In the genomic region with DNA sequence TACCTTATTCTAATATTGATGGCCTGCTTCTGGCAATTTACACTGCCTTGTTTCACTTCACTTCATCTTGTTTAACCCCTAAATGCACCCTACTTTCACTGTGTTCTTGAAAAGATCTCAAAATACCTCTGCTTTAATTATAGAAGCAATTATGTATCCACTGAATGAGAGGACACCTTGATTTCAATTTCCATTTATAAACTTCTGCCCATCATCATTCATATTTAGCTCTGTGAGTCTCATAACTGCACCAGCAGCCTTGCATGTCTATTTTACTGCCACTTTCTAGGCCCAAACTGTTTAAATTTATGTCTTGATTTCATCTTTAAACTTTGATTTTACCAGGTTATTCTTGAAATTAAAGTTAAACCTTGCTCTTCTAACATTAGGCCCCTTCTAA, we compare ENCODE assay signal across 11 cellular contexts. TPM values are rescaled to one million over a fixed set of nuclear protein-coding genes. Genes with fewer than 3 reads are reported as not detected.
DNase-seq lines count a peak whose midpoint lies in the region; ATAC-seq, FAIRE-seq and TF ChIP-seq lines count a peak whose summit lies in the region.
"Had no signal": no experiment of that assay in that cellular context is flagged by ENCODE, and none has a peak within 500 bp of the region (broad histone marks: within the 10 kb centered on the region; RNA-seq: fewer than 3 reads in every experiment).

No MANE protein-coding gene starts in this region.

- CTCF ChIA-PET in GM12878 (lab: Yijun Ruan, JAX), result interaction anchor here (0.8 kb wide), 1 partner anchor 73 kb away, joined by 3 read pairs; no protein-coding TSS in a partner anchor
- CTCF ChIA-PET in HEK293T (lab: Yijun Ruan, JAX), result no interaction called here

- no peaks in the 10 kb centered on the region for H3K27me3 ChIP-seq in BLaER1 treated with 17β-estradiol and CSF1 and Interleukin-3, amounts not matched to agents 10 nM and 100 nM
- H3K27me3 ChIP-seq in GM23338 (ENCODE audit: insufficient read depth) (no peaks in the 10 kb centered on the region), GM12878 (replicated peaks in 1 of 2; ENCODE audit: control insufficient read depth in 2 of 2, insufficient read depth in 2 of 2, low read length in 1 of 2) (no peaks in the 10 kb centered on the region), muscle layer of duodenum (ENCODE audit: low read depth, low read length) (no peaks in the 10 kb centered on the region), BE2C (no peaks in the 10 kb centered on the region)

- TF ChIP-seq EP300 in GM12878 (IDR thresholded peaks at IDR 0.05; ENCODE audit: borderline replicate concordance in 1 of 2, control insufficient read depth in 1 of 2, low read depth in 2 of 2, low read length in 2 of 2), result no peak

- peaks cover 5 to 82% (median 53%) of the 10 kb centered on the region in 11 experiments; a peak in 17 of 22 replicates for H4K20me1 ChIP-seq in BLaER1 treated with 17β-estradiol and CSF1 and Interleukin-3, amounts not matched to agents 10 nM and 100 nM
- H4K20me1 ChIP-seq in GM23338 (replicated peaks; ENCODE audit: insufficient read depth), result peaks cover 33% of the 10 kb centered on the region
- H4K20me1 ChIP-seq in GM12878 (ENCODE audit: control insufficient read depth, insufficient read depth), result no peaks in the 10 kb centered on the region

- no peak for ATAC-seq in GM23338
- ATAC-seq in GM12878, result no peak; the same call in 1 of the 3 replicates
- no peak for ATAC-seq in GM18909 (IDR thresholded peaks at IDR 0.05; ENCODE audit: poor library complexity, unreplicated experiment)

- H3K9me2 ChIP-seq in GM23338 (ENCODE audit: insufficient read depth), result no peaks in the 10 kb centered on the region

- H3K4me3 ChIP-seq in BLaER1 treated with 17β-estradiol and CSF1 and Interleukin-3, amounts not matched to agents 10 nM and 100 nM, result no peak overlapping the region
- H3K4me3 ChIP-seq in GM23338 (no peak overlapping the region), GM12878 (no peak overlapping the region), muscle layer of duodenum (ENCODE audit: low read depth in 1 of 2, low read length in 2 of 2) (peak overlapping the region in 1 of 2 donors; percentile 4), BE2C (ENCODE audit: low read depth, low read length) (no peak overlapping the region)

- no TSS peak for BruUV-seq in GM12878 (replicated peaks; lab: Mats Ljungman, UMichigan)

- DNase-seq in GM23338 (ENCODE audit: low spot score) (no peak), GM12878 (ENCODE audit: low read depth, low spot score) (no peak), BE2C (no peak), D721Med (ENCODE audit: insufficient read length, low spot score) (no peak), HEK293T (ENCODE audit: extremely low spot score) (no peak)
- DNase-seq: activated effector memory CD4-positive, alpha-beta T cell treated with Interleukin-2 at 50 U/mL for 16 hours; stimulated activated CD4-positive, alpha-beta T cell treated with anti-CD3 and anti-CD28 coated beads, Interleukin-2, amount 100 ng/mL, for 24 hours had no signal

- peaks cover 52% of the 10 kb centered on the region for H3K36me3 Mint-ChIP-seq in GM23338 (ENCODE audit: low read depth)

- TF ChIP-seq RAD21 in GM12878 (IDR thresholded peaks at IDR 0.05; ENCODE audit: insufficient read depth, low read depth, low read length), result no peak

- intact Hi-C loops in GM12878 (cut with micrococcal nuclease; ENCODE audit: unreplicated experiment), result no loop called here

- H3K9ac ChIP-seq in BLaER1 treated with 17β-estradiol and CSF1 and Interleukin-3, amounts not matched to agents 10 nM and 100 nM, result peak overlapping the region in 2 of 11 experiments; percentile 21 to 25; a peak in 2 of 22 replicates
- H3K9ac ChIP-seq in GM12878 (ENCODE audit: control insufficient read depth, insufficient read depth, low read length), result no peak overlapping the region

- 0 out of 2 replicates have a peak, but pooled peaks cover 2% of the 10 kb centered on the region for H3F3A ChIP-seq in GM23338 (replicated peaks; ENCODE audit: low read depth)

- POLR2A ChIA-PET in GM12878 (lab: Charles Lee) (interaction anchor here (0.6 kb wide), 1 partner anchor 45 kb away, joined by 3 read pairs; no protein-coding TSS in a partner anchor), HEK293T (lab: Yijun Ruan, JAX) (no interaction called here)

- in situ Hi-C loops in GM12878 (cut with MboI), result no loop called here

- peak overlapping the region in 9 of 11 experiments; percentile 34 to 65 (median 46); a peak in 16 of 22 replicates for H3K4me2 ChIP-seq in BLaER1 treated with 17β-estradiol and CSF1 and Interleukin-3, amounts not matched to agents 10 nM and 100 nM
- H3K4me2 ChIP-seq in GM23338 (no peak overlapping the region), GM12878 (ENCODE audit: control insufficient read depth, insufficient read depth) (peak overlapping the region; percentile 39)

- no peak overlapping the region for H3K27ac Mint-ChIP-seq in GM23338

- peaks cover 40 to 89% (median 70%) of the 10 kb centered on the region in 11 experiments for H3K36me3 ChIP-seq in BLaER1 treated with 17β-estradiol and CSF1 and Interleukin-3, amounts not matched to agents 10 nM and 100 nM
- peaks cover 5% of the 10 kb centered on the region; the same call in 1 of the 2 replicates for H3K36me3 ChIP-seq in GM23338 (ENCODE audit: insufficient read depth)
- peaks cover 0 to 11% of the 10 kb centered on the region in 2 experiments; a peak in 1 of 4 replicates for H3K36me3 ChIP-seq in GM12878 (ENCODE audit: control insufficient read depth in 2 of 2, insufficient read depth in 2 of 2, low read length in 1 of 2)
- H3K36me3 ChIP-seq in muscle layer of duodenum (ENCODE audit: control insufficient read depth in 1 of 2, insufficient read depth in 2 of 2, low read length in 2 of 2), result peaks cover 5 to 8% of the 10 kb centered on the region in 2 donors
- H3K36me3 ChIP-seq in BE2C, result peaks cover 12% of the 10 kb centered on the region

- RAD21 ChIA-PET in GM12878 (lab: Charles Lee; ENCODE audit: unreplicated experiment), result interaction anchor here (1.4 kb wide), 1 partner anchor 125 kb away, joined by 4 read pairs; a partner anchor contains a TSS

- no peaks in the 10 kb centered on the region for H3K9me3 ChIP-seq in BLaER1 treated with 17β-estradiol and CSF1 and Interleukin-3, amounts not matched to agents 10 nM and 100 nM (replicated peaks in 1 of 11)
- no peaks in the 10 kb centered on the region for H3K9me3 ChIP-seq in GM12878 (replicated peaks; ENCODE audit: control insufficient read depth, insufficient read depth, low read length)
- H3K9me3 ChIP-seq in muscle layer of duodenum (ENCODE audit: control insufficient read depth in 1 of 2, low read length in 2 of 2), result no peaks in the 10 kb centered on the region
- H3K9me3 ChIP-seq in BE2C, result no peaks in the 10 kb centered on the region

- TF ChIP-seq POLR2A in GM12878 (IDR thresholded peaks at IDR 0.05; ENCODE audit: low read depth, low read length), result no peak

- H3K4me1 Mint-ChIP-seq in GM23338, result peaks cover 19% of the 10 kb centered on the region

- no peak overlapping the region for H3K27ac ChIP-seq in BLaER1 treated with 17β-estradiol and CSF1 and Interleukin-3, amounts not matched to agents 10 nM and 100 nM
- H3K27ac ChIP-seq in GM23338 (ENCODE audit: low read depth), result 0 out of 2 replicates have a peak overlapping the region, but pooled peaks have one; percentile 78
- no peak overlapping the region for H3K27ac ChIP-seq in GM12878 (ENCODE audit: control insufficient read depth, insufficient read depth)
- H3K27ac ChIP-seq in muscle layer of duodenum (ENCODE audit: low read length), result peak overlapping the region; percentile 3

- no peaks in the 10 kb centered on the region for H3K9me3 Mint-ChIP-seq in GM23338

- FAIRE-seq in GM12878 (lab: Jason Lieb, UNC) (no peak), D721Med (lab: Jason Lieb, UNC) (no peak)
- FAIRE-seq: TTC549 had no signal

- TF ChIP-seq CTCF in GM23338 (conservative IDR thresholded peaks at IDR 0.05; ENCODE audit: low read depth in 2 of 2) (no peak), GM12878 (IDR thresholded peaks at IDR 0.05 in 2 of 3, conservative IDR thresholded peaks at IDR 0.05 in 1 of 3; ENCODE audit: control insufficient read depth in 2 of 3, extremely low read depth in 1 of 3, insufficient read depth in 1 of 3, low read depth in 3 of 3, low read length in 3 of 3) (no peak), BE2C (IDR thresholded peaks at IDR 0.05; ENCODE audit: low read depth, low read length) (no peak), D721Med (IDR thresholded peaks at IDR 0.05; ENCODE audit: insufficient read depth, missing control alignments) (no peak)

- no peaks in the 10 kb centered on the region for H3K27me3 Mint-ChIP-seq in GM23338 (ENCODE audit: insufficient read depth, low read depth, poor library complexity)

- H3K4me1 ChIP-seq in BLaER1 treated with 17β-estradiol and CSF1 and Interleukin-3, amounts not matched to agents 10 nM and 100 nM, result peaks cover 12 to 36% (median 22%) of the 10 kb centered on the region in 10 experiments
- H3K4me1 ChIP-seq in GM23338 (ENCODE audit: insufficient read depth) (no peaks in the 10 kb centered on the region; the same call in 1 of the 2 replicates), GM12878 (ENCODE audit: control insufficient read depth, insufficient read depth, low read length) (peaks cover 9% of the 10 kb centered on the region), muscle layer of duodenum (ENCODE audit: control insufficient read depth in 1 of 2, insufficient read depth in 2 of 2, low read length in 2 of 2) (peaks cover 12 to 13% of the 10 kb centered on the region in 2 donors), BE2C (no peaks in the 10 kb centered on the region)

- no peak overlapping the region for H3K4me3 Mint-ChIP-seq in GM23338

- H2AFZ ChIP-seq in GM23338, result no peak overlapping the region
- no peak overlapping the region; the same call in 1 of the 2 replicates for H2AFZ ChIP-seq in GM12878 (ENCODE audit: control insufficient read depth, low read depth, low read length)

- H3K79me2 ChIP-seq in GM23338 (replicated peaks; ENCODE audit: insufficient read depth) (peaks cover 48% of the 10 kb centered on the region), GM12878 (ENCODE audit: control insufficient read depth, insufficient read depth, low read length) (peaks cover 22% of the 10 kb centered on the region)

- SMC1A ChIA-PET in GM12878 (lab: Charles Lee; ENCODE audit: uncharacterized antibody, unreplicated experiment), result interaction anchor here (1.4 to 1.9 kb wide), 2 partner anchors 134 to 211 kb away, joined by 3 to 5 read pairs; a partner anchor contains a TSS

RNA-seq across cellular contexts. Expression of a gene that starts 7.1 kb away (rescaled TPM):
- 40.4 and 41.2 TPM in 2 replicates for total RNA-seq in GM23338 (2014; rRNA removed; shearing (Covaris generic))
- polyA plus RNA-seq in GM23338 (2016; fragmentation: Nextera tagmentation; extraction: Ambion mirVana) (56.9 and 62.6 TPM in 2 replicates), GM12878 (2011; rRNA removed) (9.0 and 13.3 TPM in 2 replicates), GM12878 (2014; fragmentation: Illumina TruSeq; extraction: Trizol) (10.3 and 12.4 TPM in 2 replicates), GM12878 (2014; fragmentation: Nextera tagmentation; extraction: Ambion mirVana) (1 to 10 TPM; 5.7 to 6.1 TPM), GM12878 (2014; rRNA removed) (10.7 and 11.4 TPM in 2 replicates), GM12878 (2016; fragmentation: Nextera tagmentation; extraction: Ambion mirVana) (10 to 100 TPM; 21.2 to 24.7 TPM)
- total RNA-seq in GM12878 (2013; cell fraction: nucleolus; rRNA removed), result 7.8 and 8.1 TPM in 2 replicates
- total RNA-seq in GM12878 (2014; rRNA removed) (12.6 and 14.0 TPM in 2 replicates), GM12878 (2014; rRNA removed; fragmentation: Illumina TruSeq; extraction: Trizol) (8.7 and 9.9 TPM in 2 replicates), GM12878 (2021) (10.5 and 12.0 TPM in 2 replicates)
- 2.0 TPM for polyA plus RNA-seq in GM12878 (2011; ENCODE audit: low read depth)
- 4.3 and 6.2 TPM in 2 replicates for polyA plus RNA-seq in GM12878 (2011; cell fraction: cytosol; rRNA removed)
- 2.9 and 4.4 TPM in 2 replicates for polyA plus RNA-seq in GM12878 (2011; cell fraction: nucleus; rRNA removed)
- 5.2 and 6.3 TPM in 2 replicates for polyA plus RNA-seq in GM12878 (2012)
- polyA minus RNA-seq in GM12878 (2011; rRNA and poly(A)+ RNA removed), result 2.6 and 3.2 TPM in 2 replicates
- 2.6 and 3.2 TPM in 2 replicates for polyA minus RNA-seq in GM12878 (2011; cell fraction: cytosol; rRNA and poly(A)+ RNA removed)
- 2.2 and 3.6 TPM in 2 replicates for polyA minus RNA-seq in GM12878 (2011; cell fraction: nucleus; rRNA and poly(A)+ RNA removed)
- 19.5 TPM for polyA plus RNA-seq in BE2C (2012; ENCODE audit: insufficient read depth, insufficient read length, low read depth)

RNA-seq across cellular contexts. Expression of a gene that starts 21.6 kb away (rescaled TPM):
- total RNA-seq in GM23338 (2014; rRNA removed; shearing (Covaris generic)), result 25.7 and 31.6 TPM in 2 replicates
- 10.1 and 10.3 TPM in 2 replicates for polyA plus RNA-seq in GM23338 (2016; fragmentation: Nextera tagmentation; extraction: Ambion mirVana)
- total RNA-seq in GM12878 (2013; cell fraction: nucleolus; rRNA removed), result 32.0 and 34.6 TPM in 2 replicates
- 51.8 and 57.9 TPM in 2 replicates for total RNA-seq in GM12878 (2014; rRNA removed)
- total RNA-seq in GM12878 (2014; rRNA removed; fragmentation: Illumina TruSeq; extraction: Trizol), result 38.5 and 38.6 TPM in 2 replicates
- total RNA-seq in GM12878 (2021), result 47.9 and 49.5 TPM in 2 replicates
- polyA plus RNA-seq in GM12878 (2011; ENCODE audit: low read depth), result 3.2 TPM
- 26.6 and 35.3 TPM in 2 replicates for polyA plus RNA-seq in GM12878 (2011; rRNA removed)
- polyA plus RNA-seq in GM12878 (2011; cell fraction: cytosol; rRNA removed), result 23.4 and 24.2 TPM in 2 replicates
- polyA plus RNA-seq in GM12878 (2011; cell fraction: nucleus; rRNA removed), result 15.5 and 17.3 TPM in 2 replicates
- polyA plus RNA-seq in GM12878 (2012), result 16.5 and 26.1 TPM in 2 replicates
- 38.0 and 45.9 TPM in 2 replicates for polyA plus RNA-seq in GM12878 (2014; fragmentation: Illumina TruSeq; extraction: Trizol)
- polyA plus RNA-seq in GM12878 (2014; fragmentation: Nextera tagmentation; extraction: Ambion mirVana), result under 1 TPM in 1 of 2 experiments, not detected in 1; 0.03 TPM
- polyA plus RNA-seq in GM12878 (2014; rRNA removed), result 32.9 and 34.7 TPM in 2 replicates
- polyA plus RNA-seq in GM12878 (2016; fragmentation: Nextera tagmentation; extraction: Ambion mirVana), result 10 to 100 TPM; 38.0 to 39.3 TPM
- polyA minus RNA-seq in GM12878 (2011; rRNA and poly(A)+ RNA removed), result 25.2 and 31.7 TPM in 2 replicates
- 13.8 and 15.4 TPM in 2 replicates for polyA minus RNA-seq in GM12878 (2011; cell fraction: cytosol; rRNA and poly(A)+ RNA removed)
- 18.0 and 25.3 TPM in 2 replicates for polyA minus RNA-seq in GM12878 (2011; cell fraction: nucleus; rRNA and poly(A)+ RNA removed)
- polyA plus RNA-seq in BE2C (2012; ENCODE audit: insufficient read depth, insufficient read length, low read depth), result 41.2 TPM

RNA-seq across cellular contexts. Expression of a gene that starts 21.7 kb away (rescaled TPM):
- 122 and 204 TPM in 2 replicates for total RNA-seq in GM23338 (2014; rRNA removed; shearing (Covaris generic))
- polyA plus RNA-seq in GM23338 (2016; fragmentation: Nextera tagmentation; extraction: Ambion mirVana) (690 and 723 TPM in 2 replicates), GM12878 (2011; rRNA removed) (230 and 328 TPM in 2 replicates), GM12878 (2014; fragmentation: Illumina TruSeq; extraction: Trizol) (618 and 667 TPM in 2 replicates), GM12878 (2014; fragmentation: Nextera tagmentation; extraction: Ambion mirVana) (1,000 to 10,000 TPM; 1,365 to 1,379 TPM), GM12878 (2014; rRNA removed) (397 and 441 TPM in 2 replicates), GM12878 (2016; fragmentation: Nextera tagmentation; extraction: Ambion mirVana) (100 to 1,000 TPM; 541 to 571 TPM)
- total RNA-seq in GM12878 (2013; cell fraction: nucleolus; rRNA removed), result 33.9 and 35.8 TPM in 2 replicates
- total RNA-seq in GM12878 (2014; rRNA removed) (260 and 320 TPM in 2 replicates), GM12878 (2014; rRNA removed; fragmentation: Illumina TruSeq; extraction: Trizol) (549 and 554 TPM in 2 replicates), GM12878 (2021) (222 and 226 TPM in 2 replicates)
- polyA plus RNA-seq in GM12878 (2011; ENCODE audit: low read depth), result 592 TPM
- 147 and 155 TPM in 2 replicates for polyA plus RNA-seq in GM12878 (2011; cell fraction: cytosol; rRNA removed)
- polyA plus RNA-seq in GM12878 (2011; cell fraction: nucleus; rRNA removed), result 101 and 103 TPM in 2 replicates
- 493 and 622 TPM in 2 replicates for polyA plus RNA-seq in GM12878 (2012)
- 86.5 and 135 TPM in 2 replicates for polyA minus RNA-seq in GM12878 (2011; rRNA and poly(A)+ RNA removed)
- 33.3 and 38.7 TPM in 2 replicates for polyA minus RNA-seq in GM12878 (2011; cell fraction: cytosol; rRNA and poly(A)+ RNA removed)
- polyA minus RNA-seq in GM12878 (2011; cell fraction: nucleus; rRNA and poly(A)+ RNA removed), result 10.8 and 14.1 TPM in 2 replicates
- 451 TPM for polyA plus RNA-seq in BE2C (2012; ENCODE audit: insufficient read depth, insufficient read length, low read depth)

RNA-seq across cellular contexts. Expression of a gene that starts 43.4 kb away (rescaled TPM):
- total RNA-seq in GM23338 (2014; rRNA removed; shearing (Covaris generic)), result 27.8 and 31.8 TPM in 2 replicates
- polyA plus RNA-seq in GM23338 (2016; fragmentation: Nextera tagmentation; extraction: Ambion mirVana) (37.7 and 41.9 TPM in 2 replicates), GM12878 (2011; rRNA removed) (36.9 and 50.7 TPM in 2 replicates), GM12878 (2014; fragmentation: Illumina TruSeq; extraction: Trizol) (41.2 and 50.3 TPM in 2 replicates), GM12878 (2014; fragmentation: Nextera tagmentation; extraction: Ambion mirVana) (100 to 1,000 TPM in 1 of 2 experiments, 10 to 100 TPM in 1; 63.9 to 110 TPM), GM12878 (2014; rRNA removed) (42.8 and 45.3 TPM in 2 replicates), GM12878 (2016; fragmentation: Nextera tagmentation; extraction: Ambion mirVana) (10 to 100 TPM; 86.0 to 86.7 TPM)
- total RNA-seq in GM12878 (2013; cell fraction: nucleolus; rRNA removed), result 28.5 and 31.4 TPM in 2 replicates
- total RNA-seq in GM12878 (2014; rRNA removed) (54.0 and 66.4 TPM in 2 replicates), GM12878 (2014; rRNA removed; fragmentation: Illumina TruSeq; extraction: Trizol) (47.9 and 52.3 TPM in 2 replicates), GM12878 (2021) (46.7 and 48.9 TPM in 2 replicates)
- polyA plus RNA-seq in GM12878 (2011; ENCODE audit: low read depth), result 14.3 TPM
- polyA plus RNA-seq in GM12878 (2011; cell fraction: cytosol; rRNA removed), result 20.0 and 24.4 TPM in 2 replicates
- polyA plus RNA-seq in GM12878 (2011; cell fraction: nucleus; rRNA removed), result 16.7 and 18.2 TPM in 2 replicates
- polyA plus RNA-seq in GM12878 (2012), result 18.9 and 20.8 TPM in 2 replicates
- polyA minus RNA-seq in GM12878 (2011; rRNA and poly(A)+ RNA removed), result 17.0 and 17.7 TPM in 2 replicates
- polyA minus RNA-seq in GM12878 (2011; cell fraction: cytosol; rRNA and poly(A)+ RNA removed), result 7.9 and 9.5 TPM in 2 replicates
- polyA minus RNA-seq in GM12878 (2011; cell fraction: nucleus; rRNA and poly(A)+ RNA removed), result 11.5 and 17.0 TPM in 2 replicates
- polyA plus RNA-seq in BE2C (2012; ENCODE audit: insufficient read depth, insufficient read length, low read depth), result 7.3 TPM

RNA-seq across cellular contexts. Expression of a gene that starts 45.9 kb away (rescaled TPM):
- 53.3 and 76.5 TPM in 2 replicates for total RNA-seq in GM23338 (2014; rRNA removed; shearing (Covaris generic))
- polyA plus RNA-seq in GM23338 (2016; fragmentation: Nextera tagmentation; extraction: Ambion mirVana) (37.9 and 41.9 TPM in 2 replicates), GM12878 (2011; rRNA removed) (36.5 and 41.9 TPM in 2 replicates), GM12878 (2014; fragmentation: Illumina TruSeq; extraction: Trizol) (45.6 and 53.7 TPM in 2 replicates), GM12878 (2014; fragmentation: Nextera tagmentation; extraction: Ambion mirVana) (10 to 100 TPM; 32.1 to 39.0 TPM), GM12878 (2014; rRNA removed) (27.2 and 31.7 TPM in 2 replicates), GM12878 (2016; fragmentation: Nextera tagmentation; extraction: Ambion mirVana) (10 to 100 TPM; 41.1 to 43.8 TPM)
- total RNA-seq in GM12878 (2013; cell fraction: nucleolus; rRNA removed), result 79.9 and 96.6 TPM in 2 replicates
- total RNA-seq in GM12878 (2014; rRNA removed) (37.6 and 39.3 TPM in 2 replicates), GM12878 (2014; rRNA removed; fragmentation: Illumina TruSeq; extraction: Trizol) (34.6 and 38.6 TPM in 2 replicates), GM12878 (2021) (19.5 and 22.0 TPM in 2 replicates)
- 6.8 TPM for polyA plus RNA-seq in GM12878 (2011; ENCODE audit: low read depth)
- 18.7 and 23.4 TPM in 2 replicates for polyA plus RNA-seq in GM12878 (2011; cell fraction: cytosol; rRNA removed)
- polyA plus RNA-seq in GM12878 (2011; cell fraction: nucleus; rRNA removed), result 34.0 and 49.3 TPM in 2 replicates
- 11.0 and 11.3 TPM in 2 replicates for polyA plus RNA-seq in GM12878 (2012)
- 24.4 and 25.1 TPM in 2 replicates for polyA minus RNA-seq in GM12878 (2011; rRNA and poly(A)+ RNA removed)
- 3.7 and 4.4 TPM in 2 replicates for polyA minus RNA-seq in GM12878 (2011; cell fraction: cytosol; rRNA and poly(A)+ RNA removed)
- polyA minus RNA-seq in GM12878 (2011; cell fraction: nucleus; rRNA and poly(A)+ RNA removed), result 14.6 and 33.6 TPM in 2 replicates
- 4.6 TPM for polyA plus RNA-seq in BE2C (2012; ENCODE audit: insufficient read depth, insufficient read length, low read depth)

Comparison
In these comparisons a context has a peak if more than half of its experiments do, and no peak if none do; other contexts are left out.
1. H3K27ac ChIP-seq: peak in GM23338 (single experiment) and muscle layer of duodenum (single experiment); none in BLaER1 treated with 17β-estradiol and CSF1 and Interleukin-3, amounts not matched to agents 10 nM and 100 nM (0 of 11) and GM12878 (single experiment).